11 cellular contexts compared by ENCODE assay signal in genomic region chr19:38830039-38830733, GRCh38. TPM values are rescaled to one million over a fixed set of nuclear protein-coding genes. Genes with fewer than 3 reads are reported as not detected.
DNase-seq lines count a peak whose midpoint lies in the region; ATAC-seq, FAIRE-seq and TF ChIP-seq lines count a peak whose summit lies in the region.
"Had no signal": no experiment of that assay in that cellular context is flagged by ENCODE, and none has a peak within 500 bp of the region (broad histone marks: within the 10 kb centered on the region; RNA-seq: fewer than 3 reads in every experiment).

No MANE protein-coding gene starts in this region.

- H3K27me3 ChIP-seq in hepatocyte (no peaks in the 10 kb centered on the region), tibial artery (no peaks in the 10 kb centered on the region)

- in situ Hi-C loops in G401 (cut with HindIII; ENCODE audit: low sequenced_read_pairs), result no loop called here

- no peak for DNase-seq in activated T-cell treated with anti-CD3 and anti-CD28 coated beads, Interleukin-2, amount 50 U/mL, for 72 hours
- DNase-seq in activated T-cell treated with anti-CD3 and anti-CD28 coated beads for 4 hours (no peak), hepatocyte (ENCODE audit: low spot score) (no peak), tibial artery (no peak), frontal cortex (ENCODE audit: low spot score in 2 of 2) (no peak), G401 (ENCODE audit: low spot score) (no peak)
- DNase-seq in activated T-helper 1 cell treated with anti-CD3 and anti-CD28 coated beads, Interleukin-12 subunit alpha, Interleukin-12 subunit beta, Interleukin-2, Interleukin-4 antibody, amounts not matched to agents 30 ng/mL and 10 ng/mL and 1 ng/mL, durations not matched to agents 14 hours and 24 hours and 36 hours (ENCODE audit: low spot score), result no peak
- DNase-seq: cortex of kidney had no signal

- H3K4me1 Mint-ChIP-seq in activated T-cell treated with anti-CD3 and anti-CD28 coated beads, Interleukin-2, amount 50 U/mL, for 72 hours (ENCODE audit: low read depth), result peaks cover 39% of the 10 kb centered on the region
- H3K4me1 Mint-ChIP-seq in activated T-helper 1 cell treated with anti-CD3 and anti-CD28 coated beads, Interleukin-12 subunit alpha, Interleukin-12 subunit beta, Interleukin-2, Interleukin-4 antibody, amounts not matched to agents 30 ng/mL and 10 ng/mL and 1 ng/mL, durations not matched to agents 14 hours and 24 hours and 36 hours (ENCODE audit: low read depth), result peaks cover 22% of the 10 kb centered on the region

- no peaks in the 10 kb centered on the region for H3K27me3 Mint-ChIP-seq in activated T-cell treated with anti-CD3 and anti-CD28 coated beads, Interleukin-2, amount 50 U/mL, for 72 hours (ENCODE audit: low read depth)
- no peaks in the 10 kb centered on the region for H3K27me3 Mint-ChIP-seq in activated T-helper 1 cell treated with anti-CD3 and anti-CD28 coated beads, Interleukin-12 subunit alpha, Interleukin-12 subunit beta, Interleukin-2, Interleukin-4 antibody, amounts not matched to agents 30 ng/mL and 10 ng/mL and 1 ng/mL, durations not matched to agents 14 hours and 24 hours and 36 hours (ENCODE audit: insufficient read depth)

- no peak for ATAC-seq in activated T-cell treated with anti-CD3 and anti-CD28 coated beads, Interleukin-2, amount 50 U/mL, for 72 hours (replicated peaks in 1 of 2)
- no peak for ATAC-seq in HG02763 (IDR thresholded peaks at IDR 0.05; ENCODE audit: unreplicated experiment)

- H3K4me1 ChIP-seq in hepatocyte (ENCODE audit: insufficient read depth) (peaks cover 25% of the 10 kb centered on the region), tibial artery (peaks cover 0 to 31% (median 17%) of the 10 kb centered on the region in 4 donors)

- no peak overlapping the region for H2AFZ ChIP-seq in hepatocyte

- intact Hi-C loops in activated T-helper 1 cell treated with anti-CD3 and anti-CD28 coated beads, Interleukin-12 subunit alpha, Interleukin-12 subunit beta, Interleukin-2, Interleukin-4 antibody, amounts not matched to agents 30 ng/mL and 10 ng/mL and 1 ng/mL, durations not matched to agents 14 hours and 24 hours and 36 hours (cut with micrococcal nuclease), result loop anchor here (2.0 to 5.0 kb wide), 3 partner anchors 38 to 101 kb away; no protein-coding TSS in a partner anchor
- intact Hi-C loops in tibial artery (cut with DNase I; ENCODE audit: low total_unique reads), result loop anchor here (2.0 kb wide), 1 partner anchor 69 kb away; the partner anchor contains the start of genes NFKBIB and SIRT2

- WGBS in hepatocyte (ENCODE audit: low lambda C conversion rate, missing lambda C conversion rate), result 79% methylated on average over 4 of the region's 4 CpGs

- H3K27ac ChIP-seq in hepatocyte (peak overlapping the region; percentile 92), tibial artery (no peak overlapping the region)

- no peaks in the 10 kb centered on the region for H3K9me2 ChIP-seq in hepatocyte (replicated peaks; ENCODE audit: insufficient read depth)

- H3K9me3 ChIP-seq in hepatocyte (ENCODE audit: low read depth) (no peaks in the 10 kb centered on the region), tibial artery (no peaks in the 10 kb centered on the region)

- no peaks in the 10 kb centered on the region for H3K9me3 Mint-ChIP-seq in activated T-cell treated with anti-CD3 and anti-CD28 coated beads, Interleukin-2, amount 50 U/mL, for 72 hours
- H3K9me3 Mint-ChIP-seq in activated T-helper 1 cell treated with anti-CD3 and anti-CD28 coated beads, Interleukin-12 subunit alpha, Interleukin-12 subunit beta, Interleukin-2, Interleukin-4 antibody, amounts not matched to agents 30 ng/mL and 10 ng/mL and 1 ng/mL, durations not matched to agents 14 hours and 24 hours and 36 hours, result no peaks in the 10 kb centered on the region

- no peaks in the 10 kb centered on the region for H4K20me1 ChIP-seq in hepatocyte (ENCODE audit: insufficient read depth, poor library complexity, severe bottlenecking)

- no peaks in the 10 kb centered on the region for H3K36me3 ChIP-seq in hepatocyte (replicated peaks; ENCODE audit: insufficient read depth, low read depth)
- H3K36me3 ChIP-seq in tibial artery, result peaks cover 23 to 43% (median 43%) of the 10 kb centered on the region in 3 donors

- H3K27ac Mint-ChIP-seq in activated T-cell treated with anti-CD3 and anti-CD28 coated beads, Interleukin-2, amount 50 U/mL, for 72 hours, result peak overlapping the region; percentile 54
- peak overlapping the region; percentile 23 for H3K27ac Mint-ChIP-seq in activated T-helper 1 cell treated with anti-CD3 and anti-CD28 coated beads, Interleukin-12 subunit alpha, Interleukin-12 subunit beta, Interleukin-2, Interleukin-4 antibody, amounts not matched to agents 30 ng/mL and 10 ng/mL and 1 ng/mL, durations not matched to agents 14 hours and 24 hours and 36 hours

- H3K4me3 ChIP-seq in hepatocyte (no peak overlapping the region), tibial artery (peak overlapping the region; percentile 65 to 84)

- peaks cover 39% of the 10 kb centered on the region for H3K79me2 ChIP-seq in hepatocyte

- peak overlapping the region; percentile 77 for H3K4me2 ChIP-seq in hepatocyte

- peaks cover 3 to 13% of the 10 kb centered on the region in 2 donors for H3K36me3 Mint-ChIP-seq in activated T-cell treated with anti-CD3 and anti-CD28 coated beads, Interleukin-2, amount 50 U/mL, for 72 hours (ENCODE audit: insufficient read depth in 2 of 2)
- peaks cover 22% of the 10 kb centered on the region for H3K36me3 Mint-ChIP-seq in activated T-helper 1 cell treated with anti-CD3 and anti-CD28 coated beads, Interleukin-12 subunit alpha, Interleukin-12 subunit beta, Interleukin-2, Interleukin-4 antibody, amounts not matched to agents 30 ng/mL and 10 ng/mL and 1 ng/mL, durations not matched to agents 14 hours and 24 hours and 36 hours (ENCODE audit: low read depth)

- TF ChIP-seq CTCF in hepatocyte (IDR thresholded peaks at IDR 0.05; ENCODE audit: poor library complexity) (no peak), tibial artery (IDR thresholded peaks at IDR 0.05) (no peak)

- peak overlapping the region; percentile 87 to 96 for H3K4me3 Mint-ChIP-seq in activated T-cell treated with anti-CD3 and anti-CD28 coated beads, Interleukin-2, amount 50 U/mL, for 72 hours
- peak overlapping the region; percentile 89 for H3K4me3 Mint-ChIP-seq in activated T-helper 1 cell treated with anti-CD3 and anti-CD28 coated beads, Interleukin-12 subunit alpha, Interleukin-12 subunit beta, Interleukin-2, Interleukin-4 antibody, amounts not matched to agents 30 ng/mL and 10 ng/mL and 1 ng/mL, durations not matched to agents 14 hours and 24 hours and 36 hours

- no peak for FAIRE-seq in frontal cortex (lab: Jason Lieb, UNC)
- FAIRE-seq: TTC549 had no signal

RNA-seq across cellular contexts. Expression of gene ECH1, which starts 1.4 kb away (rescaled TPM):
- 100 to 1,000 TPM; 183 to 210 TPM for total RNA-seq in activated T-cell treated with anti-CD3 and anti-CD28 coated beads, Interleukin-2, amount 50 U/mL, for 72 hours
- total RNA-seq in activated T-helper 1 cell treated with anti-CD3 and anti-CD28 coated beads, Interleukin-12 subunit alpha, Interleukin-12 subunit beta, Interleukin-2, Interleukin-4 antibody, amounts not matched to agents 30 ng/mL and 10 ng/mL and 1 ng/mL, durations not matched to agents 14 hours and 24 hours and 36 hours, result 125 and 132 TPM in 2 replicates
- total RNA-seq in hepatocyte, result 125 and 133 TPM in 2 replicates
- polyA plus RNA-seq in hepatocyte, result 272 and 284 TPM in 2 replicates
- 15.1 TPM for total RNA-seq in frontal cortex
- 210 and 267 TPM in 2 replicates for total RNA-seq in G401 (2014; rRNA removed; shearing (Covaris generic))

RNA-seq across cellular contexts. Expression of gene LGALS4, which starts 17.4 kb away (rescaled TPM):
- total RNA-seq in activated T-cell treated with anti-CD3 and anti-CD28 coated beads, Interleukin-2, amount 50 U/mL, for 72 hours, result 1 to 10 TPM; 2.3 to 4.1 TPM
- total RNA-seq in activated T-helper 1 cell treated with anti-CD3 and anti-CD28 coated beads, Interleukin-12 subunit alpha, Interleukin-12 subunit beta, Interleukin-2, Interleukin-4 antibody, amounts not matched to agents 30 ng/mL and 10 ng/mL and 1 ng/mL, durations not matched to agents 14 hours and 24 hours and 36 hours, result 1.1 and 1.3 TPM in 2 replicates
- 147 and 148 TPM in 2 replicates for total RNA-seq in hepatocyte
- 181 and 199 TPM in 2 replicates for polyA plus RNA-seq in hepatocyte
- total RNA-seq in frontal cortex, result under 0.01 TPM
- total RNA-seq in G401 (2014; rRNA removed; shearing (Covaris generic)), result not detected in 2 replicates

RNA-seq across cellular contexts. Expression of gene HNRNPL, which starts 19.6 kb away (rescaled TPM):
- total RNA-seq in activated T-cell treated with anti-CD3 and anti-CD28 coated beads, Interleukin-2, amount 50 U/mL, for 72 hours, result 100 to 1,000 TPM; 427 to 457 TPM
- 632 and 659 TPM in 2 replicates for total RNA-seq in activated T-helper 1 cell treated with anti-CD3 and anti-CD28 coated beads, Interleukin-12 subunit alpha, Interleukin-12 subunit beta, Interleukin-2, Interleukin-4 antibody, amounts not matched to agents 30 ng/mL and 10 ng/mL and 1 ng/mL, durations not matched to agents 14 hours and 24 hours and 36 hours
- total RNA-seq in hepatocyte (154 and 209 TPM in 2 replicates), frontal cortex (372 TPM)
- polyA plus RNA-seq in hepatocyte, result 169 and 184 TPM in 2 replicates
- 600 and 749 TPM in 2 replicates for total RNA-seq in G401 (2014; rRNA removed; shearing (Covaris generic))

RNA-seq across cellular contexts. Expression of gene LGALS7B, which starts 41.2 kb away (rescaled TPM):
- total RNA-seq in activated T-cell treated with anti-CD3 and anti-CD28 coated beads, Interleukin-2, amount 50 U/mL, for 72 hours, result not detected
- not detected in 2 replicates for total RNA-seq in activated T-helper 1 cell treated with anti-CD3 and anti-CD28 coated beads, Interleukin-12 subunit alpha, Interleukin-12 subunit beta, Interleukin-2, Interleukin-4 antibody, amounts not matched to agents 30 ng/mL and 10 ng/mL and 1 ng/mL, durations not matched to agents 14 hours and 24 hours and 36 hours
- 0.64 TPM in 1 of 2 replicates, not detected in the other for total RNA-seq in hepatocyte
- polyA plus RNA-seq in hepatocyte, result 0.72 TPM in 1 of 2 replicates, not detected in the other
- total RNA-seq in frontal cortex, result not detected
- total RNA-seq in G401 (2014; rRNA removed; shearing (Covaris generic)), result not detected in 2 replicates
- polyA plus RNA-seq: BJ had no signal

RNA-seq across cellular contexts. Expression of gene RINL, which starts 47.9 kb away (rescaled TPM):
- total RNA-seq in activated T-cell treated with anti-CD3 and anti-CD28 coated beads, Interleukin-2, amount 50 U/mL, for 72 hours, result 100 to 1,000 TPM; 122 to 151 TPM
- 70.7 and 73.1 TPM in 2 replicates for total RNA-seq in activated T-helper 1 cell treated with anti-CD3 and anti-CD28 coated beads, Interleukin-12 subunit alpha, Interleukin-12 subunit beta, Interleukin-2, Interleukin-4 antibody, amounts not matched to agents 30 ng/mL and 10 ng/mL and 1 ng/mL, durations not matched to agents 14 hours and 24 hours and 36 hours
- total RNA-seq in hepatocyte (3.9 and 5.6 TPM in 2 replicates), frontal cortex (5.3 TPM)
- polyA plus RNA-seq in hepatocyte, result 4.6 and 7.7 TPM in 2 replicates
- total RNA-seq in G401 (2014; rRNA removed; shearing (Covaris generic)), result 5.6 and 7.3 TPM in 2 replicates

Comparison
In these comparisons a context has a peak if more than half of its experiments do, and no peak if none do; other contexts are left out.
1. RNA of gene LGALS4, which starts 17.4 kb away (total RNA-seq): 147 to 148 TPM in hepatocyte; 2.3 to 4.1 TPM in activated T-cell treated with anti-CD3 and anti-CD28 coated beads, Interleukin-2, amount 50 U/mL, for 72 hours, 1.1 to 1.3 TPM in activated T-helper 1 cell treated with anti-CD3 and anti-CD28 coated beads, Interleukin-12 subunit alpha, Interleukin-12 subunit beta, Interleukin-2, Interleukin-4 antibody, amounts not matched to agents 30 ng/mL and 10 ng/mL and 1 ng/mL, durations not matched to agents 14 hours and 24 hours and 36 hours, under 0.01 TPM in frontal cortex (single experiment) and not detected in G401; every median in the first group is over 10 times any median in the second.